In genomic region chr17:47621293-47622178, GRCh38 we compare ENCODE assay signal across 8 cellular contexts. TPM values are rescaled to one million over a fixed set of nuclear protein-coding genes. Genes with fewer than 3 reads are reported as not detected.
A peak's percentile ranks its signal among the peaks of the same experiment; 100 is the strongest.
DNase-seq lines count a peak whose midpoint lies in the region; ATAC-seq and TF ChIP-seq lines count a peak whose summit lies in the region.

No MANE protein-coding gene starts in this region.

- no peak overlapping the region for H3K4me3 ChIP-seq in CD8-positive, alpha-beta T cell (ENCODE audit: low read depth, low read length)

- no peaks in the 10 kb centered on the region for H3K9me3 Mint-ChIP-seq in activated T-cell treated with anti-CD3 and anti-CD28 coated beads, Interleukin-2, amount 50 U/mL, for 72 hours
- H3K9me3 Mint-ChIP-seq in activated T-cell treated with anti-CD3 and anti-CD28 coated beads, Interleukin-2, amount 50 U/mL, for 4 hours = no peaks in the 10 kb centered on the region
- H3K9me3 Mint-ChIP-seq in activated naive CD8-positive, alpha-beta T cell treated with anti-CD3 and anti-CD28 coated beads, Interleukin-2, amount 50 U/mL, for 24 hours = no peaks in the 10 kb centered on the region
- H3K9me3 Mint-ChIP-seq in CD8-positive, alpha-beta T cell = no peaks in the 10 kb centered on the region

- CTCF ChIA-PET in CD8-positive, alpha-beta T cell (lab: Charles Lee) = no interaction called here

- H3K4me3 Mint-ChIP-seq in activated T-cell treated with anti-CD3 and anti-CD28 coated beads, Interleukin-2, amount 50 U/mL, for 72 hours = peak overlapping the region in 1 of 2 donors; percentile 11
- no peak overlapping the region for H3K4me3 Mint-ChIP-seq in activated T-cell treated with anti-CD3 and anti-CD28 coated beads, Interleukin-2, amount 50 U/mL, for 4 hours
- H3K4me3 Mint-ChIP-seq in activated naive CD8-positive, alpha-beta T cell treated with anti-CD3 and anti-CD28 coated beads, Interleukin-2, amount 50 U/mL, for 24 hours = no peak overlapping the region
- no peak overlapping the region for H3K4me3 Mint-ChIP-seq in CD8-positive, alpha-beta T cell

- DNase-seq in activated T-cell treated with anti-CD3 and anti-CD28 coated beads, Interleukin-2, amount 50 U/mL, for 72 hours = no peak
- no peak for DNase-seq in activated T-cell treated with anti-CD3 and anti-CD28 coated beads, Interleukin-2, amount 50 U/mL, for 4 hours
- DNase-seq in activated naive CD8-positive, alpha-beta T cell treated with anti-CD3 and anti-CD28 coated beads, Interleukin-2, amount 50 U/mL, for 24 hours = no peak
- DNase-seq in iPS DF 4.7 (ENCODE audit: extremely low read depth, low spot score) = peak; percentile 60
- peak; percentile 60 for DNase-seq in stromal cell of bone marrow (ENCODE audit: low read depth)
- DNase-seq in CD8-positive, alpha-beta T cell = no peak
- DNase-seq in activated CD4-positive, CD25-positive, alpha-beta regulatory T cell (lab: John Stamatoyannopoulos, UW) = no peak

- H3K4me1 ChIP-seq in CD8-positive, alpha-beta T cell (ENCODE audit: insufficient read depth, low read length) = no peaks in the 10 kb centered on the region

- POLR2A ChIA-PET in CD8-positive, alpha-beta T cell (lab: Charles Lee) = no interaction called here

- H3K27me3 Mint-ChIP-seq in activated T-cell treated with anti-CD3 and anti-CD28 coated beads, Interleukin-2, amount 50 U/mL, for 72 hours (ENCODE audit: low read depth) = no peaks in the 10 kb centered on the region
- no peaks in the 10 kb centered on the region for H3K27me3 Mint-ChIP-seq in activated T-cell treated with anti-CD3 and anti-CD28 coated beads, Interleukin-2, amount 50 U/mL, for 4 hours (ENCODE audit: low read depth)
- no peaks in the 10 kb centered on the region for H3K27me3 Mint-ChIP-seq in activated naive CD8-positive, alpha-beta T cell treated with anti-CD3 and anti-CD28 coated beads, Interleukin-2, amount 50 U/mL, for 24 hours
- H3K27me3 Mint-ChIP-seq in CD8-positive, alpha-beta T cell (ENCODE audit: low read depth) = no peaks in the 10 kb centered on the region

- peaks cover 13% of the 10 kb centered on the region for H3K36me3 ChIP-seq in CD8-positive, alpha-beta T cell (ENCODE audit: insufficient read depth, low read length)

- H3K9me3 ChIP-seq in CD8-positive, alpha-beta T cell (ENCODE audit: low read length) = no peaks in the 10 kb centered on the region

- peak overlapping the region; percentile 74 for H3K27ac Mint-ChIP-seq in activated T-cell treated with anti-CD3 and anti-CD28 coated beads, Interleukin-2, amount 50 U/mL, for 72 hours
- peak overlapping the region; percentile 67 for H3K27ac Mint-ChIP-seq in activated naive CD8-positive, alpha-beta T cell treated with anti-CD3 and anti-CD28 coated beads, Interleukin-2, amount 50 U/mL, for 24 hours
- H3K27ac Mint-ChIP-seq in CD8-positive, alpha-beta T cell = no peak overlapping the region

- no peaks in the 10 kb centered on the region for H3K27me3 ChIP-seq in CD8-positive, alpha-beta T cell (ENCODE audit: insufficient read depth, low read length)

- no peak overlapping the region for H3K27ac ChIP-seq in CD8-positive, alpha-beta T cell (ENCODE audit: low read depth, low read length)

- intact Hi-C loops in CD8-positive, alpha-beta T cell (cut with DNase I, micrococcal nuclease) = no loop called here

- TF ChIP-seq CTCF in CD8-positive, alpha-beta T cell (IDR thresholded peaks at IDR 0.05) = no peak

- H3K36me3 Mint-ChIP-seq in activated T-cell treated with anti-CD3 and anti-CD28 coated beads, Interleukin-2, amount 50 U/mL, for 72 hours (ENCODE audit: insufficient read depth in 2 of 2) = peaks cover 5 to 34% of the 10 kb centered on the region in 2 donors
- H3K36me3 Mint-ChIP-seq in activated T-cell treated with anti-CD3 and anti-CD28 coated beads, Interleukin-2, amount 50 U/mL, for 4 hours (ENCODE audit: insufficient read depth) = peaks cover 28% of the 10 kb centered on the region
- H3K36me3 Mint-ChIP-seq in activated naive CD8-positive, alpha-beta T cell treated with anti-CD3 and anti-CD28 coated beads, Interleukin-2, amount 50 U/mL, for 24 hours (ENCODE audit: low read depth) = peaks cover 40% of the 10 kb centered on the region
- H3K36me3 Mint-ChIP-seq in CD8-positive, alpha-beta T cell = peaks cover 52% of the 10 kb centered on the region

- H3K4me1 Mint-ChIP-seq in activated T-cell treated with anti-CD3 and anti-CD28 coated beads, Interleukin-2, amount 50 U/mL, for 72 hours (ENCODE audit: low read depth) = peaks cover 30% of the 10 kb centered on the region
- peaks cover 13% of the 10 kb centered on the region for H3K4me1 Mint-ChIP-seq in activated T-cell treated with anti-CD3 and anti-CD28 coated beads, Interleukin-2, amount 50 U/mL, for 4 hours (ENCODE audit: low read depth)
- H3K4me1 Mint-ChIP-seq in activated naive CD8-positive, alpha-beta T cell treated with anti-CD3 and anti-CD28 coated beads, Interleukin-2, amount 50 U/mL, for 24 hours = peaks cover 23% of the 10 kb centered on the region
- H3K4me1 Mint-ChIP-seq in CD8-positive, alpha-beta T cell (ENCODE audit: low read depth) = no peaks in the 10 kb centered on the region

- ATAC-seq in activated T-cell treated with anti-CD3 and anti-CD28 coated beads, Interleukin-2, amount 50 U/mL, for 72 hours (replicated peaks in 1 of 2) = no peak
- ATAC-seq in activated T-cell treated with anti-CD3 and anti-CD28 coated beads, Interleukin-2, amount 50 U/mL, for 4 hours = no peak
- ATAC-seq in activated naive CD8-positive, alpha-beta T cell treated with anti-CD3 and anti-CD28 coated beads, Interleukin-2, amount 50 U/mL, for 24 hours = no peak
- ATAC-seq in CD8-positive, alpha-beta T cell = no peak
- no peak for ATAC-seq in HG02973 (IDR thresholded peaks at IDR 0.05; ENCODE audit: unreplicated experiment)

RNA-seq across cellular contexts. Expression of gene KPNB1, which starts 28.2 kb away (rescaled TPM):
- total RNA-seq in activated T-cell treated with anti-CD3 and anti-CD28 coated beads, Interleukin-2, amount 50 U/mL, for 72 hours = 100 to 1,000 TPM; 581 to 729 TPM
- 100 to 1,000 TPM; 916 to 992 (median 944) TPM for total RNA-seq in activated T-cell treated with anti-CD3 and anti-CD28 coated beads, Interleukin-2, amount 50 U/mL, for 4 hours
- 100 to 1,000 TPM; 170 to 173 TPM for total RNA-seq in CD8-positive, alpha-beta T cell

Comparison
In these comparisons a context has a peak if more than half of its experiments do, and no peak if none do; other contexts are left out.
1. DNase-seq: peak in iPS DF 4.7 (single experiment) and stromal cell of bone marrow (single experiment); none in activated T-cell treated with anti-CD3 and anti-CD28 coated beads, Interleukin-2, amount 50 U/mL, for 72 hours (0 of 2), activated T-cell treated with anti-CD3 and anti-CD28 coated beads, Interleukin-2, amount 50 U/mL, for 4 hours (single experiment), activated naive CD8-positive, alpha-beta T cell treated with anti-CD3 and anti-CD28 coated beads, Interleukin-2, amount 50 U/mL, for 24 hours (single experiment), CD8-positive, alpha-beta T cell (0 of 7) and activated CD4-positive, CD25-positive, alpha-beta regulatory T cell (0 of 4).